In the genomic region with DNA sequence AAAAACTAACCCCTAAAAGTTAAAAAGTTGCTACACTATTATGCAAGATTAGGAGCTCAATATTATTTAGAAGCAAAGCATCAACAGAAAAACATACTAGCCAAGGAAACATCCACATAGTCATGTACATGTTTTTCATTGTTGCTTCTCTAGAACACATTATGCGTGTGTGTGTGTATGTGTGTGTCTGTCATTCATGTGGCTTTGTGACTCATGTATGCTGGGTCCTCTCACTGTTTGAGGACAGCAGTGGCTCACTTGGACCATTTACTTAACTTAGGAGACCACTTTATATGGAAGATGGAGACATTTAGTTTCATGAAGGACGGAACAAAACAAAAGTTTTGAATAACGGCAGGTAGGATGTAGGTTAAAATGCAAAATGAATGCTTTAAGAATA, we compare ENCODE assay signal across 1 cellular context.
TF ChIP-seq lines count a peak whose summit lies in the region.

No MANE protein-coding gene starts in this region.

TF ChIP-seq in K562, 482 proteins besides CTCF, POLR2A, EP300 and RAD21:
- TF ChIP-seq, protein P1, sequence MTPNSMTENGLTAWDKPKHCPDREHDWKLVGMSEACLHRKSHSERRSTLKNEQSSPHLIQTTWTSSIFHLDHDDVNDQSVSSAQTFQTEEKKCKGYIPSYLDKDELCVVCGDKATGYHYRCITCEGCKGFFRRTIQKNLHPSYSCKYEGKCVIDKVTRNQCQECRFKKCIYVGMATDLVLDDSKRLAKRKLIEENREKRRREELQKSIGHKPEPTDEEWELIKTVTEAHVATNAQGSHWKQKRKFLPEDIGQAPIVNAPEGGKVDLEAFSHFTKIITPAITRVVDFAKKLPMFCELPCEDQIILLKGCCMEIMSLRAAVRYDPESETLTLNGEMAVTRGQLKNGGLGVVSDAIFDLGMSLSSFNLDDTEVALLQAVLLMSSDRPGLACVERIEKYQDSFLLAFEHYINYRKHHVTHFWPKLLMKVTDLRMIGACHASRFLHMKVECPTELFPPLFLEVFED (CRISPR knock-in tag; conservative IDR thresholded peaks at IDR 0.05): no peak
- TF ChIP-seq, protein P2, sequence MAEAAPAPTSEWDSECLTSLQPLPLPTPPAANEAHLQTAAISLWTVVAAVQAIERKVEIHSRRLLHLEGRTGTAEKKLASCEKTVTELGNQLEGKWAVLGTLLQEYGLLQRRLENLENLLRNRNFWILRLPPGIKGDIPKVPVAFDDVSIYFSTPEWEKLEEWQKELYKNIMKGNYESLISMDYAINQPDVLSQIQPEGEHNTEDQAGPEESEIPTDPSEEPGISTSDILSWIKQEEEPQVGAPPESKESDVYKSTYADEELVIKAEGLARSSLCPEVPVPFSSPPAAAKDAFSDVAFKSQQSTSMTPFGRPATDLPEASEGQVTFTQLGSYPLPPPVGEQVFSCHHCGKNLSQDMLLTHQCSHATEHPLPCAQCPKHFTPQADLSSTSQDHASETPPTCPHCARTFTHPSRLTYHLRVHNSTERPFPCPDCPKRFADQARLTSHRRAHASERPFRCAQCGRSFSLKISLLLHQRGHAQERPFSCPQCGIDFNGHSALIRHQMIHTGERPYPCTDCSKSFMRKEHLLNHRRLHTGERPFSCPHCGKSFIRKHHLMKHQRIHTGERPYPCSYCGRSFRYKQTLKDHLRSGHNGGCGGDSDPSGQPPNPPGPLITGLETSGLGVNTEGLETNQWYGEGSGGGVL (CRISPR knock-in tag; IDR thresholded peaks at IDR 0.05): no peak
- TF ChIP-seq TOE1 (IDR thresholded peaks at IDR 0.05; ENCODE audit: borderline replicate concordance) (no peak), TOE1 (CRISPR knock-in tag; IDR thresholded peaks at IDR 0.05; ENCODE audit: borderline replicate concordance, low read depth) (no peak)
